In the genomic region with DNA sequence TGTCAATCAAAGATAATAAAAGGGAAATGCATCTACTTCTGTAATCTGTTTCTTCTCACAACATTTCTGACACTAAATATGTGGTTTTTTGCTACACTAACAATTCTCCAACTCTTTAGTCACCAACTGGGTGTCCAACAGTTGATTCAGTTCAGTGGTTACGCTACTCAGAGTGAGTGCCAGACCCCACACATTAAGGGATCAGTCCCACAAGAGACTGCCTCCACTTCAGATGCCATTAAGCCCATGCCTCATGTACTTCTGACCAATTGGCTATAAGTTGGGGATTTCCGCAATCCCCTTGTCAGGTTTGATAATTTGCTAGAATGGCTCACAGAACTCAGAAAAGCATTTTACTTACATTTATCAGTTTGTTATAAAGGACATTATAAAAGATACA, we compare ENCODE assay signal across 2 cellular contexts.
TF ChIP-seq lines count a peak whose summit lies in the region.

No MANE protein-coding gene starts in this region.

TF ChIP-seq in IMR-90, 13 proteins besides CTCF, POLR2A, EP300 and RAD21:
- TF ChIP-seq MAZ (IDR thresholded peaks at IDR 0.05; ENCODE audit: borderline replicate concordance, low read depth, low read length), result no peak

TF ChIP-seq in H1, 55 proteins besides CTCF, POLR2A, EP300 and RAD21:
- TF ChIP-seq TBP (IDR thresholded peaks at IDR 0.05; ENCODE audit: low read depth, low read length) (no peak), CEBPB (IDR thresholded peaks at IDR 0.05; ENCODE audit: low read depth, low read length) (no peak), EGR1 (IDR thresholded peaks at IDR 0.05; ENCODE audit: borderline replicate concordance, low read depth, low read length) (no peak), TAF1 (IDR thresholded peaks at IDR 0.05; ENCODE audit: low read depth, low read length) (no peak)
